ENCODE assay signal across 2 cellular contexts in the genomic region with DNA sequence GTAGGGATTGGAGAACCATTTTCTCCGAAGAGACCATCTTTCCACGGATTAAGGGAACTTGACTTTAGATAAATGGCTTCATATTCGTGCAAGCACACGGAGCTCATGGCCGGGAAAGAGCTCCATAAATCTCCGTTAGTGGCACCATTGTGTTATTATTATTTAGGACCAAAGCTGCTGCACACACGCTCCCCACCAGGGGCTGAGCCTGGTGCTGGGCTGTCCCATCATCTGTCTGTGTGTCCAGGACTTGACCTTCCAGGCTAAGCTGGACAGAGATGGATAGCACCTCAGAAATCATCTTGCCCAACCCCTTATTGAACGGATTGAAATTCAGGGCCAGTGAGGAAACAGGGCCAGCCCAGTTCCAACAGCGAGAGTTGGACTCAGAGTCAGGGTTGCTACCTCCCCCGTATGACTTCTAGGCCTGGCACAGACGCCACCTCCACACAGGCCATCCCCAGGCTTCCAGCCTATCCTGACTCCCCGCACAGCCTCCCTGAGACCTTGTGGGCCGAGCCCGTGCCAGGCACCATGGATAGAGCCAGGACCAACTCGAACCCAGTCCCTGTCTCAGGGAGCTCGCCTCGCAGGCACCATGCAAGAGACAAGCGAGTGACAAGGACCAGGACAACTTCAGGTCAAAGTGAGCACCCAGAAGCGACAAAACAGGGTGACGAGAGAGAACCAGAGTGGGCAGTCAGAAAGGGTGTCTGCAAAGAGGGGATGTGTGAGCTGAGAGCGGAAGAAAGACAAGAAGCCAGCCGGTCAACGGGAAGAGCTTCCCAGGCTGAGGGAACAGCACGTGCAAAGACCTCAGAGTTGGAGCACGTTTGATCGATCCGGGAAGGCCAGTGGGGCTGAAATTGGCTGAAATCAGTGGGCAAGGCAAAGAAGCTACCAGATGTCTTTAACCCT.
TF ChIP-seq lines count a peak whose summit lies in the region.

No MANE protein-coding gene starts in this region.

TF ChIP-seq in HEK293T, 16 proteins besides CTCF, POLR2A, EP300 and RAD21:
- no peak for TF ChIP-seq LEF1 (IDR thresholded peaks at IDR 0.05; ENCODE audit: borderline replicate concordance)
- TF ChIP-seq PKNOX1 (IDR thresholded peaks at IDR 0.05), result peak; percentile 62
TF ChIP-seq in HEK293T: peak in this region for 1.

TF ChIP-seq in H1, 55 proteins besides CTCF, POLR2A, EP300 and RAD21:
- no peak for TF ChIP-seq CBX8 (IDR thresholded peaks at IDR 0.05; ENCODE audit: borderline replicate concordance, low read depth, low read length)
- TF ChIP-seq SUZ12 (IDR thresholded peaks at IDR 0.05; ENCODE audit: low read length), result no peak
- TF ChIP-seq RNF2 (IDR thresholded peaks at IDR 0.05; ENCODE audit: borderline replicate concordance, low read depth, low read length, missing control alignments, poor library complexity, severe bottlenecking), result no peak
- TF ChIP-seq, protein P1, sequence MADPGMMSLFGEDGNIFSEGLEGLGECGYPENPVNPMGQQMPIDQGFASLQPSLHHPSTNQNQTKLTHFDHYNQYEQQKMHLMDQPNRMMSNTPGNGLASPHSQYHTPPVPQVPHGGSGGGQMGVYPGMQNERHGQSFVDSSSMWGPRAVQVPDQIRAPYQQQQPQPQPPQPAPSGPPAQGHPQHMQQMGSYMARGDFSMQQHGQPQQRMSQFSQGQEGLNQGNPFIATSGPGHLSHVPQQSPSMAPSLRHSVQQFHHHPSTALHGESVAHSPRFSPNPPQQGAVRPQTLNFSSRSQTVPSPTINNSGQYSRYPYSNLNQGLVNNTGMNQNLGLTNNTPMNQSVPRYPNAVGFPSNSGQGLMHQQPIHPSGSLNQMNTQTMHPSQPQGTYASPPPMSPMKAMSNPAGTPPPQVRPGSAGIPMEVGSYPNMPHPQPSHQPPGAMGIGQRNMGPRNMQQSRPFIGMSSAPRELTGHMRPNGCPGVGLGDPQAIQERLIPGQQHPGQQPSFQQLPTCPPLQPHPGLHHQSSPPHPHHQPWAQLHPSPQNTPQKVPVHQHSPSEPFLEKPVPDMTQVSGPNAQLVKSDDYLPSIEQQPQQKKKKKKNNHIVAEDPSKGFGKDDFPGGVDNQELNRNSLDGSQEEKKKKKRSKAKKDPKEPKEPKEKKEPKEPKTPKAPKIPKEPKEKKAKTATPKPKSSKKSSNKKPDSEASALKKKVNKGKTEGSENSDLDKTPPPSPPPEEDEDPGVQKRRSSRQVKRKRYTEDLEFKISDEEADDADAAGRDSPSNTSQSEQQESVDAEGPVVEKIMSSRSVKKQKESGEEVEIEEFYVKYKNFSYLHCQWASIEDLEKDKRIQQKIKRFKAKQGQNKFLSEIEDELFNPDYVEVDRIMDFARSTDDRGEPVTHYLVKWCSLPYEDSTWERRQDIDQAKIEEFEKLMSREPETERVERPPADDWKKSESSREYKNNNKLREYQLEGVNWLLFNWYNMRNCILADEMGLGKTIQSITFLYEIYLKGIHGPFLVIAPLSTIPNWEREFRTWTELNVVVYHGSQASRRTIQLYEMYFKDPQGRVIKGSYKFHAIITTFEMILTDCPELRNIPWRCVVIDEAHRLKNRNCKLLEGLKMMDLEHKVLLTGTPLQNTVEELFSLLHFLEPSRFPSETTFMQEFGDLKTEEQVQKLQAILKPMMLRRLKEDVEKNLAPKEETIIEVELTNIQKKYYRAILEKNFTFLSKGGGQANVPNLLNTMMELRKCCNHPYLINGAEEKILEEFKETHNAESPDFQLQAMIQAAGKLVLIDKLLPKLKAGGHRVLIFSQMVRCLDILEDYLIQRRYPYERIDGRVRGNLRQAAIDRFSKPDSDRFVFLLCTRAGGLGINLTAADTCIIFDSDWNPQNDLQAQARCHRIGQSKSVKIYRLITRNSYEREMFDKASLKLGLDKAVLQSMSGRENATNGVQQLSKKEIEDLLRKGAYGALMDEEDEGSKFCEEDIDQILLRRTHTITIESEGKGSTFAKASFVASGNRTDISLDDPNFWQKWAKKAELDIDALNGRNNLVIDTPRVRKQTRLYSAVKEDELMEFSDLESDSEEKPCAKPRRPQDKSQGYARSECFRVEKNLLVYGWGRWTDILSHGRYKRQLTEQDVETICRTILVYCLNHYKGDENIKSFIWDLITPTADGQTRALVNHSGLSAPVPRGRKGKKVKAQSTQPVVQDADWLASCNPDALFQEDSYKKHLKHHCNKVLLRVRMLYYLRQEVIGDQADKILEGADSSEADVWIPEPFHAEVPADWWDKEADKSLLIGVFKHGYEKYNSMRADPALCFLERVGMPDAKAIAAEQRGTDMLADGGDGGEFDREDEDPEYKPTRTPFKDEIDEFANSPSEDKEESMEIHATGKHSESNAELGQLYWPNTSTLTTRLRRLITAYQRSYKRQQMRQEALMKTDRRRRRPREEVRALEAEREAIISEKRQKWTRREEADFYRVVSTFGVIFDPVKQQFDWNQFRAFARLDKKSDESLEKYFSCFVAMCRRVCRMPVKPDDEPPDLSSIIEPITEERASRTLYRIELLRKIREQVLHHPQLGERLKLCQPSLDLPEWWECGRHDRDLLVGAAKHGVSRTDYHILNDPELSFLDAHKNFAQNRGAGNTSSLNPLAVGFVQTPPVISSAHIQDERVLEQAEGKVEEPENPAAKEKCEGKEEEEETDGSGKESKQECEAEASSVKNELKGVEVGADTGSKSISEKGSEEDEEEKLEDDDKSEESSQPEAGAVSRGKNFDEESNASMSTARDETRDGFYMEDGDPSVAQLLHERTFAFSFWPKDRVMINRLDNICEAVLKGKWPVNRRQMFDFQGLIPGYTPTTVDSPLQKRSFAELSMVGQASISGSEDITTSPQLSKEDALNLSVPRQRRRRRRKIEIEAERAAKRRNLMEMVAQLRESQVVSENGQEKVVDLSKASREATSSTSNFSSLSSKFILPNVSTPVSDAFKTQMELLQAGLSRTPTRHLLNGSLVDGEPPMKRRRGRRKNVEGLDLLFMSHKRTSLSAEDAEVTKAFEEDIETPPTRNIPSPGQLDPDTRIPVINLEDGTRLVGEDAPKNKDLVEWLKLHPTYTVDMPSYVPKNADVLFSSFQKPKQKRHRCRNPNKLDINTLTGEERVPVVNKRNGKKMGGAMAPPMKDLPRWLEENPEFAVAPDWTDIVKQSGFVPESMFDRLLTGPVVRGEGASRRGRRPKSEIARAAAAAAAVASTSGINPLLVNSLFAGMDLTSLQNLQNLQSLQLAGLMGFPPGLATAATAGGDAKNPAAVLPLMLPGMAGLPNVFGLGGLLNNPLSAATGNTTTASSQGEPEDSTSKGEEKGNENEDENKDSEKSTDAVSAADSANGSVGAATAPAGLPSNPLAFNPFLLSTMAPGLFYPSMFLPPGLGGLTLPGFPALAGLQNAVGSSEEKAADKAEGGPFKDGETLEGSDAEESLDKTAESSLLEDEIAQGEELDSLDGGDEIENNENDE (IDR thresholded peaks at IDR 0.05; ENCODE audit: insufficient replicate concordance, low read length), result no peak
- TF ChIP-seq RBBP5 (IDR thresholded peaks at IDR 0.05; ENCODE audit: borderline replicate concordance, low read depth, low read length), result no peak
- no peak for TF ChIP-seq SP2 (IDR thresholded peaks at IDR 0.05; ENCODE audit: low read length)
- no peak for TF ChIP-seq ASH2L (IDR thresholded peaks at IDR 0.05; ENCODE audit: low read length)
- no peak for TF ChIP-seq CREB1 (IDR thresholded peaks at IDR 0.05)
- no peak for TF ChIP-seq GTF2F1 (IDR thresholded peaks at IDR 0.05; ENCODE audit: borderline replicate concordance, low read depth, low read length)
- no peak for TF ChIP-seq BACH1 (IDR thresholded peaks at IDR 0.05; ENCODE audit: low read length)
